In genomic region chr4:184345573-184345922, GRCh38 we compare ENCODE assay signal across 10 cellular contexts.
DNase-seq lines count a peak whose midpoint lies in the region; ATAC-seq and TF ChIP-seq lines count a peak whose summit lies in the region.
"Had no signal": no experiment of that assay in that cellular context is flagged by ENCODE, and none has a peak within 500 bp of the region (broad histone marks: within the 10 kb centered on the region; RNA-seq: fewer than 3 reads in every experiment).

No MANE protein-coding gene starts in this region.

- peak; percentile 62 for DNase-seq in SIG-M5 treated with dmso at 0.1 percent for 504 hours (lab: John Stamatoyannopoulos, UW; ENCODE audit: unreplicated experiment)
- DNase-seq in SIG-M5 (lab: John Stamatoyannopoulos, UW), result no peak
- no peak for DNase-seq in esophagus squamous epithelium (lab: John Stamatoyannopoulos, UW)
- no peak for DNase-seq in upper lobe of right lung
- no peak for DNase-seq in SHP77 (lab: John Stamatoyannopoulos, UW)
- no peak for DNase-seq in NCI-H510A (lab: John Stamatoyannopoulos, UW)
- DNase-seq in NCI-H1092 treated with DMSO at 0.1 percent for 48 hours (lab: John Stamatoyannopoulos, UW), result no peak
- DNase-seq: activated effector memory CD4-positive, alpha-beta T cell treated with Interleukin-2 at 50 U/mL for 16 hours had no signal

- TF ChIP-seq POLR2A in esophagus squamous epithelium (IDR thresholded peaks at IDR 0.05), result no peak

- H3K27ac ChIP-seq in esophagus squamous epithelium (peak overlapping the region; percentile 79 to 98 (median 92)), muscle layer of duodenum (ENCODE audit: low read length) (peak overlapping the region; percentile 79), upper lobe of right lung (peak overlapping the region; percentile 74)
- H3K27ac ChIP-seq: RWPE1 had no signal

- H3K4me1 ChIP-seq in esophagus squamous epithelium, result peaks cover 47 to 87% (median 54%) of the 10 kb centered on the region in 3 donors
- H3K4me1 ChIP-seq in muscle layer of duodenum (ENCODE audit: control insufficient read depth in 1 of 2, insufficient read depth in 2 of 2, low read length in 2 of 2), result peaks cover 10 to 31% of the 10 kb centered on the region in 2 donors
- peaks cover 50% of the 10 kb centered on the region for H3K4me1 ChIP-seq in upper lobe of right lung

- H3K9me3 ChIP-seq in esophagus squamous epithelium (no peaks in the 10 kb centered on the region), muscle layer of duodenum (ENCODE audit: control insufficient read depth in 1 of 2, low read length in 2 of 2) (no peaks in the 10 kb centered on the region), upper lobe of right lung (no peaks in the 10 kb centered on the region)

- intact Hi-C loops in esophagus squamous epithelium (cut with DNase I), result no loop called here
- intact Hi-C loops in upper lobe of right lung (cut with DNase I), result no loop called here

- 69 to 75% methylated on average over 3 of the region's 3 CpGs for WGBS in esophagus squamous epithelium, 2 donors

- no peak for TF ChIP-seq CTCF in esophagus squamous epithelium (IDR thresholded peaks at IDR 0.05)
- TF ChIP-seq CTCF in upper lobe of right lung (IDR thresholded peaks at IDR 0.05), result no peak

- H3K4me3 ChIP-seq in esophagus squamous epithelium, result no peak overlapping the region
- no peak overlapping the region for H3K4me3 ChIP-seq in muscle layer of duodenum (ENCODE audit: low read depth in 1 of 2, low read length in 2 of 2)
- H3K4me3 ChIP-seq in upper lobe of right lung, result no peak overlapping the region

- H3K27me3 ChIP-seq in esophagus squamous epithelium (no peaks in the 10 kb centered on the region), muscle layer of duodenum (ENCODE audit: low read depth, low read length) (no peaks in the 10 kb centered on the region), upper lobe of right lung (no peaks in the 10 kb centered on the region)

- ATAC-seq in upper lobe of right lung, result peak; percentile 48

- H3K36me3 ChIP-seq in esophagus squamous epithelium, result no peaks in the 10 kb centered on the region
- H3K36me3 ChIP-seq in muscle layer of duodenum (ENCODE audit: control insufficient read depth in 1 of 2, insufficient read depth in 2 of 2, low read length in 2 of 2), result no peaks in the 10 kb centered on the region
- H3K36me3 ChIP-seq in upper lobe of right lung, result no peaks in the 10 kb centered on the region
